8 cellular contexts compared by ENCODE assay signal in genomic region chr17:1907818-1908698, GRCh38.
DNase-seq lines count a peak whose midpoint lies in the region; ATAC-seq and TF ChIP-seq lines count a peak whose summit lies in the region.

No MANE protein-coding gene starts in this region.

- POLR2A ChIA-PET in Panc1 (lab: Charles Lee) = interaction anchor here (0.5 to 0.7 kb wide), 2 partner anchors 107 to 124 kb away, joined by 3 read pairs; no protein-coding TSS in a partner anchor

- in situ Hi-C loops in Panc1 (cut with HindIII; ENCODE audit: low pct_unique_long_range_greater_than_20kb, low sequenced_read_pairs) = no loop called here

- H4K20me1 ChIP-seq in DOHH2 (ENCODE audit: control insufficient read depth, insufficient read depth, low read depth, low read length) = no peaks in the 10 kb centered on the region

- no peak overlapping the region for H3K27ac ChIP-seq in DOHH2 (ENCODE audit: low read depth, low read length)
- H3K27ac ChIP-seq in Panc1 (ENCODE audit: low read length) = no peak overlapping the region

- BruUV-seq in Panc1 (replicated peaks; lab: Mats Ljungman, UMichigan) = no TSS peak

- TF ChIP-seq CTCF in DOHH2 (IDR thresholded peaks at IDR 0.05; ENCODE audit: low read depth, low read length, poor library complexity, severe bottlenecking) = no peak
- TF ChIP-seq CTCF in Panc1 (IDR thresholded peaks at IDR 0.05) = no peak
- no peak for TF ChIP-seq CTCF in epithelial cell of esophagus (IDR thresholded peaks at IDR 0.05; ENCODE audit: insufficient read depth, low read depth, low read length, missing control alignments)

- intact Hi-C loops in Panc1 (cut with micrococcal nuclease; ENCODE audit: unreplicated experiment) = loop anchor here (2.0 kb wide), 1 partner anchor 121 kb away; no protein-coding TSS in a partner anchor

- no peaks in the 10 kb centered on the region for H3K36me3 ChIP-seq in DOHH2 (ENCODE audit: control insufficient read depth, low read length)
- H3K36me3 ChIP-seq in Panc1 (ENCODE audit: control insufficient read depth, insufficient read depth, low read length) = no peaks in the 10 kb centered on the region

- H3K27me3 ChIP-seq in DOHH2 (ENCODE audit: control insufficient read depth, low read length) (peaks cover 23% of the 10 kb centered on the region), Panc1 (ENCODE audit: control insufficient read depth, insufficient read depth, low read length) (0 out of 2 replicates have a peak, but pooled peaks cover 2% of the 10 kb centered on the region)

- H3K9me3 ChIP-seq in DOHH2 (ENCODE audit: control insufficient read depth, insufficient read depth, low read length) (no peaks in the 10 kb centered on the region), Panc1 (ENCODE audit: control insufficient read depth, insufficient read depth, low read depth, low read length) (no peaks in the 10 kb centered on the region)

- CTCF ChIA-PET in Panc1 (lab: Charles Lee) = interaction anchor here (0.9 to 1.2 kb wide), 7 partner anchors 58 to 147 kb away, joined by 3 to 22 read pairs (median 4); partner anchors contain the start of genes HIC1 and RTN4RL1

- ATAC-seq in Panc1 (peak; percentile 36; the same call in 1 of the 2 replicates), GM21737 (IDR thresholded peaks at IDR 0.05; ENCODE audit: unreplicated experiment) (no peak), HG03045 (IDR thresholded peaks at IDR 0.05; ENCODE audit: unreplicated experiment) (no peak), GM21381 (IDR thresholded peaks at IDR 0.05; ENCODE audit: unreplicated experiment) (no peak), HG03442 (IDR thresholded peaks at IDR 0.05; ENCODE audit: unreplicated experiment) (no peak)

- no peaks in the 10 kb centered on the region for H3K9me2 ChIP-seq in DOHH2 (replicated peaks; ENCODE audit: control insufficient read depth, low read length)

- peak overlapping the region; percentile 61 for H3K4me2 ChIP-seq in DOHH2 (ENCODE audit: low read length)

- H3K4me3 ChIP-seq in DOHH2 (ENCODE audit: low read length) (peak overlapping the region; percentile 39), Panc1 (ENCODE audit: low read depth in 2 of 2, low read length in 2 of 2) (no peak overlapping the region), epithelial cell of esophagus (ENCODE audit: low read length) (peak overlapping the region; percentile 5)

- H3F3A ChIP-seq in DOHH2 (ENCODE audit: control insufficient read depth, insufficient read depth) = peaks cover 6% of the 10 kb centered on the region; the same call in 1 of the 2 replicates

- no peaks in the 10 kb centered on the region for H3K79me2 ChIP-seq in DOHH2 (ENCODE audit: control insufficient read depth, low read length)

- DNase-seq in Panc1 (ENCODE audit: low read depth, low spot score) = no peak
- DNase-seq in epithelial cell of esophagus (ENCODE audit: low read depth) = peak; percentile 29
- peak; percentile 35 for DNase-seq in occipital lobe (lab: John Stamatoyannopoulos, UW)

- peaks cover 45% of the 10 kb centered on the region for H3K4me1 ChIP-seq in DOHH2 (ENCODE audit: control insufficient read depth, low read length)
- no peaks in the 10 kb centered on the region; the same call in 1 of the 2 replicates for H3K4me1 ChIP-seq in Panc1 (ENCODE audit: control insufficient read depth, insufficient read depth, low read length)

Comparison
In these comparisons a context has a peak if more than half of its experiments do, and no peak if none do; other contexts are left out.
1. H3K4me3 ChIP-seq: peak in DOHH2 (single experiment) and epithelial cell of esophagus (single experiment); none in Panc1 (0 of 2).